In the genomic region with DNA sequence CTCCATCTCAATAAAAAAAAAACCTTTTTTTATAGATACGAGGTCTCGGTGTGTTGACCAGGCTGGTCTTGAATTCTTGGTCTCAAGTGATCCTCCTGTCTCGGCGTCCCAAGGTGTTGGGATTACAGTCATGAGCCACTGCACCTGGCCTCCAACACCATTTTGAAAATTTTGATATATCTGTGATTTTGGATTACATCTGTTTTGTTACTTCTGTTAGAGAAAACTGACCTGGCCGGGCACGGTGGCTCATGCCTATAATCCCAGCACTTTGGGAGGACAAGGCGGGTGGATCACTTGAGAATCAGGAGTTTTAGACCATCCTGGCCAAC, we compare ENCODE assay signal across 1 cellular context.
TF ChIP-seq lines count a peak whose summit lies in the region.

No MANE protein-coding gene starts in this region.

TF ChIP-seq in GM23338, 12 proteins besides CTCF, POLR2A, EP300 and RAD21 (continued from another document):
- TF ChIP-seq, protein P1, sequence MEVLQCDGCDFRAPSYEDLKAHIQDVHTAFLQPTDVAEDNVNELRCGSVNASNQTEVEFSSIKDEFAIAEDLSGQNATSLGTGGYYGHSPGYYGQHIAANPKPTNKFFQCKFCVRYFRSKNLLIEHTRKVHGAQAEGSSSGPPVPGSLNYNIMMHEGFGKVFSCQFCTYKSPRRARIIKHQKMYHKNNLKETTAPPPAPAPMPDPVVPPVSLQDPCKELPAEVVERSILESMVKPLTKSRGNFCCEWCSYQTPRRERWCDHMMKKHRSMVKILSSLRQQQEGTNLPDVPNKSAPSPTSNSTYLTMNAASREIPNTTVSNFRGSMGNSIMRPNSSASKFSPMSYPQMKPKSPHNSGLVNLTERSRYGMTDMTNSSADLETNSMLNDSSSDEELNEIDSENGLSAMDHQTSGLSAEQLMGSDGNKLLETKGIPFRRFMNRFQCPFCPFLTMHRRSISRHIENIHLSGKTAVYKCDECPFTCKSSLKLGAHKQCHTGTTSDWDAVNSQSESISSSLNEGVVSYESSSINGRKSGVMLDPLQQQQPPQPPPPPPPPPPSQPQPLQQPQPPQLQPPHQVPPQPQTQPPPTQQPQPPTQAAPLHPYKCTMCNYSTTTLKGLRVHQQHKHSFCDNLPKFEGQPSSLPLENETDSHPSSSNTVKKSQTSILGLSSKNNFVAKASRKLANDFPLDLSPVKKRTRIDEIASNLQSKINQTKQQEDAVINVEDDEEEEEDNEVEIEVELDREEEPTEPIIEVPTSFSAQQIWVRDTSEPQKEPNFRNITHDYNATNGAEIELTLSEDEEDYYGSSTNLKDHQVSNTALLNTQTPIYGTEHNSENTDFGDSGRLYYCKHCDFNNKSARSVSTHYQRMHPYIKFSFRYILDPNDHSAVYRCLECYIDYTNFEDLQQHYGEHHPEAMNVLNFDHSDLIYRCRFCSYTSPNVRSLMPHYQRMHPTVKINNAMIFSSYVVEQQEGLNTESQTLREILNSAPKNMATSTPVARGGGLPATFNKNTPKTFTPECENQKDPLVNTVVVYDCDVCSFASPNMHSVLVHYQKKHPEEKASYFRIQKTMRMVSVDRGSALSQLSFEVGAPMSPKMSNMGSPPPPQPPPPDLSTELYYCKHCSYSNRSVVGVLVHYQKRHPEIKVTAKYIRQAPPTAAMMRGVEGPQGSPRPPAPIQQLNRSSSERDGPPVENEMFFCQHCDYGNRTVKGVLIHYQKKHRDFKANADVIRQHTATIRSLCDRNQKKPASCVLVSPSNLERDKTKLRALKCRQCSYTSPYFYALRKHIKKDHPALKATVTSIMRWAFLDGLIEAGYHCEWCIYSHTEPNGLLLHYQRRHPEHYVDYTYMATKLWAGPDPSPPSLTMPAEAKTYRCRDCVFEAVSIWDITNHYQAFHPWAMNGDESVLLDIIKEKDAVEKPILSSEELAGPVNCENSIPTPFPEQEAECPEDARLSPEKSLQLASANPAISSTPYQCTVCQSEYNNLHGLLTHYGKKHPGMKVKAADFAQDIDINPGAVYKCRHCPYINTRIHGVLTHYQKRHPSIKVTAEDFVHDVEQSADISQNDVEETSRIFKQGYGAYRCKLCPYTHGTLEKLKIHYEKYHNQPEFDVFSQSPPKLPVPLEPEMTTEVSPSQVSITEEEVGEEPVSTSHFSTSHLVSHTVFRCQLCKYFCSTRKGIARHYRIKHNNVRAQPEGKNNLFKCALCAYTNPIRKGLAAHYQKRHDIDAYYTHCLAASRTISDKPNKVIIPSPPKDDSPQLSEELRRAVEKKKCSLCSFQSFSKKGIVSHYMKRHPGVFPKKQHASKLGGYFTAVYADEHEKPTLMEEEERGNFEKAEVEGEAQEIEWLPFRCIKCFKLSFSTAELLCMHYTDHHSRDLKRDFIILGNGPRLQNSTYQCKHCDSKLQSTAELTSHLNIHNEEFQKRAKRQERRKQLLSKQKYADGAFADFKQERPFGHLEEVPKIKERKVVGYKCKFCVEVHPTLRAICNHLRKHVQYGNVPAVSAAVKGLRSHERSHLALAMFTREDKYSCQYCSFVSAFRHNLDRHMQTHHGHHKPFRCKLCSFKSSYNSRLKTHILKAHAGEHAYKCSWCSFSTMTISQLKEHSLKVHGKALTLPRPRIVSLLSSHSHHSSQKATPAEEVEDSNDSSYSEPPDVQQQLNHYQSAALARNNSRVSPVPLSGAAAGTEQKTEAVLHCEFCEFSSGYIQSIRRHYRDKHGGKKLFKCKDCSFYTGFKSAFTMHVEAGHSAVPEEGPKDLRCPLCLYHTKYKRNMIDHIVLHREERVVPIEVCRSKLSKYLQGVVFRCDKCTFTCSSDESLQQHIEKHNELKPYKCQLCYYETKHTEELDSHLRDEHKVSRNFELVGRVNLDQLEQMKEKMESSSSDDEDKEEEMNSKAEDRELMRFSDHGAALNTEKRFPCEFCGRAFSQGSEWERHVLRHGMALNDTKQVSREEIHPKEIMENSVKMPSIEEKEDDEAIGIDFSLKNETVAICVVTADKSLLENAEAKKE (CRISPR knock-in tag; IDR thresholded peaks at IDR 0.05), result no peak
- TF ChIP-seq ZNF331 (CRISPR knock-in tag; IDR thresholded peaks at IDR 0.05; ENCODE audit: low read depth) (no peak), CREB1 (CRISPR knock-in tag; IDR thresholded peaks at IDR 0.05; ENCODE audit: low read depth) (no peak), JUNB (IDR thresholded peaks at IDR 0.05; ENCODE audit: unreplicated experiment) (no peak), ZNF114 (CRISPR knock-in tag; IDR thresholded peaks at IDR 0.05) (no peak)
- TF ChIP-seq, protein P2, sequence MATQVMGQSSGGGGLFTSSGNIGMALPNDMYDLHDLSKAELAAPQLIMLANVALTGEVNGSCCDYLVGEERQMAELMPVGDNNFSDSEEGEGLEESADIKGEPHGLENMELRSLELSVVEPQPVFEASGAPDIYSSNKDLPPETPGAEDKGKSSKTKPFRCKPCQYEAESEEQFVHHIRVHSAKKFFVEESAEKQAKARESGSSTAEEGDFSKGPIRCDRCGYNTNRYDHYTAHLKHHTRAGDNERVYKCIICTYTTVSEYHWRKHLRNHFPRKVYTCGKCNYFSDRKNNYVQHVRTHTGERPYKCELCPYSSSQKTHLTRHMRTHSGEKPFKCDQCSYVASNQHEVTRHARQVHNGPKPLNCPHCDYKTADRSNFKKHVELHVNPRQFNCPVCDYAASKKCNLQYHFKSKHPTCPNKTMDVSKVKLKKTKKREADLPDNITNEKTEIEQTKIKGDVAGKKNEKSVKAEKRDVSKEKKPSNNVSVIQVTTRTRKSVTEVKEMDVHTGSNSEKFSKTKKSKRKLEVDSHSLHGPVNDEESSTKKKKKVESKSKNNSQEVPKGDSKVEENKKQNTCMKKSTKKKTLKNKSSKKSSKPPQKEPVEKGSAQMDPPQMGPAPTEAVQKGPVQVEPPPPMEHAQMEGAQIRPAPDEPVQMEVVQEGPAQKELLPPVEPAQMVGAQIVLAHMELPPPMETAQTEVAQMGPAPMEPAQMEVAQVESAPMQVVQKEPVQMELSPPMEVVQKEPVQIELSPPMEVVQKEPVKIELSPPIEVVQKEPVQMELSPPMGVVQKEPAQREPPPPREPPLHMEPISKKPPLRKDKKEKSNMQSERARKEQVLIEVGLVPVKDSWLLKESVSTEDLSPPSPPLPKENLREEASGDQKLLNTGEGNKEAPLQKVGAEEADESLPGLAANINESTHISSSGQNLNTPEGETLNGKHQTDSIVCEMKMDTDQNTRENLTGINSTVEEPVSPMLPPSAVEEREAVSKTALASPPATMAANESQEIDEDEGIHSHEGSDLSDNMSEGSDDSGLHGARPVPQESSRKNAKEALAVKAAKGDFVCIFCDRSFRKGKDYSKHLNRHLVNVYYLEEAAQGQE (IDR thresholded peaks at IDR 0.05; ENCODE audit: unreplicated experiment), result no peak
